8 cellular contexts compared by ENCODE assay signal in the genomic region with DNA sequence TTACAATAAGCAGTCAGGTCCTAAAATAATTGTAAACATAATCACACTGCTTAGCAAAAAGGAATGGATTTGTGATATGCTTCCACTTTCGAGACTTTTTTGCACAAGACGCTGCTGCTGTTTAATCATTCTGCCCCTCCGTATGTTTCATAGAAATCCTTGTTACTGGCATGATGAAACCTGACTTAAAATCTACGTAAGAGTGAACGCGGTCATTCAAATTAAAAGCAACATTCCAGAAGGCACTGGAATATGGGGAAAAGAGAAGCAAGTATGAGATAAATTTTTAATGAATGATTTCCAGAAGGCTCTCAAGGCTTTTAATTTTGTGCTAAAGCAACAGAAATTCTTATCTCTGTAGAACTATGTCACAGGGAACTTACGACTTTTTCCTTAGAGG. TPM values are rescaled to one million over a fixed set of nuclear protein-coding genes. Genes with fewer than 3 reads are reported as not detected.
DNase-seq lines count a peak whose midpoint lies in the region; ATAC-seq and TF ChIP-seq lines count a peak whose summit lies in the region.

No MANE protein-coding gene starts in this region.

- peak overlapping the region; percentile 83 for H3K4me2 ChIP-seq in hepatocyte

- peak overlapping the region; percentile 74 for H2AFZ ChIP-seq in hepatocyte

- H3K9me2 ChIP-seq in hepatocyte (replicated peaks; ENCODE audit: insufficient read depth): no peaks in the 10 kb centered on the region

- DNase-seq in activated CD4-positive, alpha-beta memory T cell treated with anti-CD3 and anti-CD28 coated beads, Interleukin-2, amount 10 ng/mL, durations not matched to agents 7 days and 5 days: no peak
- DNase-seq in hepatocyte (ENCODE audit: low spot score) (no peak), T-helper 9 cell (no peak), kidney glomerular epithelial cell (lab: John Stamatoyannopoulos, UW) (no peak)

- POLR2A ChIA-PET in activated CD4-positive, alpha-beta memory T cell treated with anti-CD3 and anti-CD28 coated beads, Interleukin-2, amount 10 ng/mL, durations not matched to agents 7 days and 5 days (lab: Charles Lee): interaction anchor here (2.7 kb wide), 1 partner anchor 43 kb away, joined by 24 read pairs; the partner anchor contains the start of gene CDKN3

- peak overlapping the region; percentile 81 for H3K4me3 Mint-ChIP-seq in activated CD4-positive, alpha-beta memory T cell treated with anti-CD3 and anti-CD28 coated beads, Interleukin-2, amount 10 ng/mL, durations not matched to agents 7 days and 5 days
- peak overlapping the region; percentile 85 for H3K4me3 Mint-ChIP-seq in stimulated activated memory B cell treated with anti-CD40 and anti-IgM and Interleukin-4, amounts not matched to agents 10 μg/mL and 1 μg/mL and 100 μg/mL, for 72 hours

- CTCF ChIA-PET in activated CD4-positive, alpha-beta memory T cell treated with anti-CD3 and anti-CD28 coated beads, Interleukin-2, amount 10 ng/mL, durations not matched to agents 7 days and 5 days (lab: Charles Lee): no interaction called here

- H4K20me1 ChIP-seq in hepatocyte (ENCODE audit: insufficient read depth, poor library complexity, severe bottlenecking): no peaks in the 10 kb centered on the region

- WGBS in hepatocyte (ENCODE audit: low lambda C conversion rate, missing lambda C conversion rate): 35% methylated on average over 7 of the region's 7 CpGs

- peaks cover 51% of the 10 kb centered on the region for H3K4me1 Mint-ChIP-seq in activated CD4-positive, alpha-beta memory T cell treated with anti-CD3 and anti-CD28 coated beads, Interleukin-2, amount 10 ng/mL, durations not matched to agents 7 days and 5 days
- H3K4me1 Mint-ChIP-seq in stimulated activated memory B cell treated with anti-CD40 and anti-IgM and Interleukin-4, amounts not matched to agents 10 μg/mL and 1 μg/mL and 100 μg/mL, for 72 hours: peaks cover 62% of the 10 kb centered on the region

- H3K4me3 ChIP-seq in HUES48 (ENCODE audit: low read depth, low read length) (peak overlapping the region; percentile 96), hepatocyte (peak overlapping the region; percentile 89)

- H3K27me3 ChIP-seq in HUES48 (ENCODE audit: control insufficient read depth, insufficient read depth, low read length): no peaks in the 10 kb centered on the region
- H3K27me3 ChIP-seq in hepatocyte: no peaks in the 10 kb centered on the region

- no peaks in the 10 kb centered on the region for H3K9me3 ChIP-seq in HUES48 (ENCODE audit: control insufficient read depth, insufficient read depth, low read length)
- H3K9me3 ChIP-seq in hepatocyte (ENCODE audit: low read depth): no peaks in the 10 kb centered on the region

- no peak for TF ChIP-seq CTCF in hepatocyte (IDR thresholded peaks at IDR 0.05; ENCODE audit: poor library complexity)

- H3K27me3 Mint-ChIP-seq in activated CD4-positive, alpha-beta memory T cell treated with anti-CD3 and anti-CD28 coated beads, Interleukin-2, amount 10 ng/mL, durations not matched to agents 7 days and 5 days: peaks cover 3% of the 10 kb centered on the region
- H3K27me3 Mint-ChIP-seq in stimulated activated memory B cell treated with anti-CD40 and anti-IgM and Interleukin-4, amounts not matched to agents 10 μg/mL and 1 μg/mL and 100 μg/mL, for 72 hours: no peaks in the 10 kb centered on the region

- H3K4me1 ChIP-seq in HUES48 (ENCODE audit: control insufficient read depth, insufficient read depth, low read length): peaks cover 33% of the 10 kb centered on the region
- H3K4me1 ChIP-seq in hepatocyte (ENCODE audit: insufficient read depth): peaks cover 9% of the 10 kb centered on the region

- no peak for ATAC-seq in stimulated activated memory B cell treated with anti-CD40 and anti-IgM and Interleukin-4, amounts not matched to agents 10 μg/mL and 1 μg/mL and 100 μg/mL, for 72 hours
- ATAC-seq in HG03196 (IDR thresholded peaks at IDR 0.05; ENCODE audit: unreplicated experiment): no peak
- ATAC-seq in HG03135 (IDR thresholded peaks at IDR 0.05; ENCODE audit: unreplicated experiment): no peak

- peaks cover 32% of the 10 kb centered on the region for H3K36me3 Mint-ChIP-seq in activated CD4-positive, alpha-beta memory T cell treated with anti-CD3 and anti-CD28 coated beads, Interleukin-2, amount 10 ng/mL, durations not matched to agents 7 days and 5 days (ENCODE audit: low read depth)
- H3K36me3 Mint-ChIP-seq in stimulated activated memory B cell treated with anti-CD40 and anti-IgM and Interleukin-4, amounts not matched to agents 10 μg/mL and 1 μg/mL and 100 μg/mL, for 72 hours: peaks cover 15% of the 10 kb centered on the region

- peaks cover 12% of the 10 kb centered on the region for H3K36me3 ChIP-seq in HUES48 (ENCODE audit: control insufficient read depth, insufficient read depth, low read length)
- H3K36me3 ChIP-seq in hepatocyte (replicated peaks; ENCODE audit: insufficient read depth, low read depth): no peaks in the 10 kb centered on the region

- peak overlapping the region; percentile 97 for H3K9ac ChIP-seq in HUES48 (ENCODE audit: low read depth, low read length)

- peak overlapping the region; percentile 61 for H3K27ac Mint-ChIP-seq in activated CD4-positive, alpha-beta memory T cell treated with anti-CD3 and anti-CD28 coated beads, Interleukin-2, amount 10 ng/mL, durations not matched to agents 7 days and 5 days
- H3K27ac Mint-ChIP-seq in stimulated activated memory B cell treated with anti-CD40 and anti-IgM and Interleukin-4, amounts not matched to agents 10 μg/mL and 1 μg/mL and 100 μg/mL, for 72 hours: peak overlapping the region; percentile 84

- H3K27ac ChIP-seq in HUES48 (ENCODE audit: low read depth, low read length): peak overlapping the region; percentile 98
- H3K27ac ChIP-seq in hepatocyte: peak overlapping the region; percentile 99

- peaks cover 54% of the 10 kb centered on the region for H3K79me2 ChIP-seq in hepatocyte

- no peaks in the 10 kb centered on the region for H3K9me3 Mint-ChIP-seq in activated CD4-positive, alpha-beta memory T cell treated with anti-CD3 and anti-CD28 coated beads, Interleukin-2, amount 10 ng/mL, durations not matched to agents 7 days and 5 days
- no peaks in the 10 kb centered on the region for H3K9me3 Mint-ChIP-seq in stimulated activated memory B cell treated with anti-CD40 and anti-IgM and Interleukin-4, amounts not matched to agents 10 μg/mL and 1 μg/mL and 100 μg/mL, for 72 hours

RNA-seq across cellular contexts. Expression of gene CNIH1, which starts 1.1 kb away (rescaled TPM):
- 10 to 100 TPM; 66.2 to 69.2 TPM for total RNA-seq in activated CD4-positive, alpha-beta memory T cell treated with anti-CD3 and anti-CD28 coated beads, Interleukin-2, amount 10 ng/mL, durations not matched to agents 7 days and 5 days
- total RNA-seq in hepatocyte: 291 and 320 TPM in 2 replicates
- polyA plus RNA-seq in hepatocyte: 173 and 201 TPM in 2 replicates

RNA-seq across cellular contexts. Expression of gene CDKN3, which starts 43.2 kb away (rescaled TPM):
- 10 to 100 TPM; 76.3 to 79.6 TPM for total RNA-seq in activated CD4-positive, alpha-beta memory T cell treated with anti-CD3 and anti-CD28 coated beads, Interleukin-2, amount 10 ng/mL, durations not matched to agents 7 days and 5 days
- total RNA-seq in hepatocyte: 11.7 and 17.5 TPM in 2 replicates
- polyA plus RNA-seq in hepatocyte: 18.8 and 19.3 TPM in 2 replicates

RNA-seq across cellular contexts. Expression of gene GMFB, which starts 48.7 kb away (rescaled TPM):
- 10 to 100 TPM; 35.1 to 37.1 TPM for total RNA-seq in activated CD4-positive, alpha-beta memory T cell treated with anti-CD3 and anti-CD28 coated beads, Interleukin-2, amount 10 ng/mL, durations not matched to agents 7 days and 5 days
- 80.7 and 138 TPM in 2 replicates for total RNA-seq in hepatocyte
- polyA plus RNA-seq in hepatocyte: 41.8 and 47.3 TPM in 2 replicates
